In genomic region chr9:88114283-88114967, GRCh38 we compare ENCODE assay signal across 14 cellular contexts. TPM values are rescaled to one million over a fixed set of nuclear protein-coding genes. Genes with fewer than 3 reads are reported as not detected.
"Had no signal": no experiment of that assay in that cellular context is flagged by ENCODE, and none has a peak within 500 bp of the region (broad histone marks: within the 10 kb centered on the region; RNA-seq: fewer than 3 reads in every experiment).

No MANE protein-coding gene starts in this region.

RNA-seq across cellular contexts. Expression of gene SPATA31C2, which starts 23.9 kb away (rescaled TPM):
- total RNA-seq: activated CD4-positive, alpha-beta memory T cell treated with anti-CD3 and anti-CD28 coated beads, Interleukin-2, amount 10 ng/mL, durations not matched to agents 7 days and 5 days; activated CD8-positive, alpha-beta memory T cell treated with anti-CD3 and anti-CD28 coated beads, Interleukin-2, amount 10 ng/mL, durations not matched to agents 7 days and 5 days; activated CD8-positive, alpha-beta T cell treated with anti-CD3 and anti-CD28 coated beads, Interleukin-2, amount 10 ng/mL, durations not matched to agents 7 days and 5 days; activated naive CD8-positive, alpha-beta T cell treated with anti-CD3 and anti-CD28 coated beads, Interleukin-2, amount 10 ng/mL, durations not matched to agents 7 days and 5 days; activated T-helper 2 cell treated with anti-CD3 and anti-CD28 coated beads, Interferon-gamma antibody, Interleukin-2, Interleukin-4, amounts not matched to agents 10 μg/mL and 5 μg/mL and 100 μg/mL, durations not matched to agents 14 hours and 24 hours and 36 hours; astrocyte; body of pancreas; breast epithelium; cardiac septum; T-cell; T-helper 1 cell treated with Interleukin-12 subunit alpha and Interleukin-12 subunit beta and Interleukin-4 antibody, amounts not matched to agents 30 ng/mL and 1 ng/mL, for 36 hours; T-helper 17 cell; T-helper 2 cell treated with Interferon-gamma antibody and Interleukin-4, amounts not matched to agents 100 ng/mL and 5 ng/mL, for 36 hours had no signal
- polyA plus RNA-seq: adipose tissue had no signal
